16 cellular contexts compared by ENCODE assay signal in genomic region chr6:7232351-7232750, GRCh38.
A peak's percentile ranks its signal among the peaks of the same experiment; 100 is the strongest.
DNase-seq lines count a peak whose midpoint lies in the region; ATAC-seq and TF ChIP-seq lines count a peak whose summit lies in the region.
"Had no signal": no experiment of that assay in that cellular context is flagged by ENCODE, and none has a peak within 500 bp of the region (broad histone marks: within the 10 kb centered on the region; RNA-seq: fewer than 3 reads in every experiment).

No MANE protein-coding gene starts in this region.

- no peak overlapping the region for H3K4me3 ChIP-seq in SK-N-MC
- H3K4me3 ChIP-seq in choroid plexus epithelial cell (ENCODE audit: low read depth, low read length): no peak overlapping the region
- H3K4me3 ChIP-seq in transverse colon: no peak overlapping the region
- H3K4me3 ChIP-seq in left lung: no peak overlapping the region

- intact Hi-C loops in transverse colon (cut with DNase I; ENCODE audit: low total_unique reads) (no loop called here), left lung (cut with DNase I) (no loop called here)

- TF ChIP-seq CTCF in choroid plexus epithelial cell (conservative IDR thresholded peaks at IDR 0.05; ENCODE audit: low read depth, low read length): no peak
- TF ChIP-seq CTCF in GM13977 (IDR thresholded peaks at IDR 0.05; ENCODE audit: extremely low read depth, insufficient read depth, missing control alignments): no peak
- TF ChIP-seq CTCF in transverse colon (IDR thresholded peaks at IDR 0.05): no peak
- TF ChIP-seq CTCF in left lung (IDR thresholded peaks at IDR 0.05): no peak

- H3K4me1 Mint-ChIP-seq in activated T-cell treated with anti-CD3 and anti-CD28 coated beads, Interleukin-2, amount 50 U/mL, for 24 hours (ENCODE audit: low read depth): peaks cover 20% of the 10 kb centered on the region

- H3K27ac Mint-ChIP-seq in activated T-cell treated with anti-CD3 and anti-CD28 coated beads, Interleukin-2, amount 50 U/mL, for 24 hours: peak overlapping the region; percentile 13

- peaks cover 11 to 17% (median 16%) of the 10 kb centered on the region in 4 donors for H3K4me1 ChIP-seq in transverse colon
- H3K4me1 ChIP-seq in left lung: peaks cover 0 to 16% of the 10 kb centered on the region in 2 donors

- H3K9ac ChIP-seq in SK-N-MC (ENCODE audit: insufficient read length): no peak overlapping the region

- H3K36me3 Mint-ChIP-seq in activated T-cell treated with anti-CD3 and anti-CD28 coated beads, Interleukin-2, amount 50 U/mL, for 24 hours (ENCODE audit: low read depth): peaks cover 82% of the 10 kb centered on the region

- peaks cover 77% of the 10 kb centered on the region for H3K36me3 ChIP-seq in SK-N-MC (ENCODE audit: insufficient read depth, low read length)
- H3K36me3 ChIP-seq in transverse colon: peaks cover 0 to 48% (median 13%) of the 10 kb centered on the region in 4 donors
- peaks cover 8 to 87% of the 10 kb centered on the region in 2 donors for H3K36me3 ChIP-seq in left lung

- 52 to 79% methylated on average over 2 of the region's 2 CpGs for WGBS in transverse colon (ENCODE audit: low coverage in 1 of 2), 2 donors

- H3K27me3 ChIP-seq in transverse colon (no peaks in the 10 kb centered on the region), left lung (no peaks in the 10 kb centered on the region)

- no peaks in the 10 kb centered on the region for H3K9me3 ChIP-seq in SK-N-MC (ENCODE audit: low read depth, low read length)
- H3K9me3 ChIP-seq in transverse colon: no peaks in the 10 kb centered on the region
- H3K9me3 ChIP-seq in left lung: no peaks in the 10 kb centered on the region

- in situ Hi-C loops in GM13977 (cut with MboI; ENCODE audit: low pct_unique_long_range_greater_than_20kb, low sequenced_read_pairs, unreplicated experiment) (loop anchor here (25.0 kb wide), 2 partner anchors 445 to 545 kb away; no protein-coding TSS in a partner anchor), transverse colon (cut with MboI; ENCODE audit: low pct_ligation_motif_present in 1 of 4, low pct_unique_long_range_greater_than_20kb in 1 of 4, low sequenced_read_pairs in 3 of 4) (loop anchor here in 3 of 4 donors (25.0 kb wide), 4 partner anchors 120 to 545 kb away; partner anchors contain the start of gene RREB1 (in 1 of the 3))

- no peaks in the 10 kb centered on the region for H3K9me3 Mint-ChIP-seq in activated T-cell treated with anti-CD3 and anti-CD28 coated beads, Interleukin-2, amount 50 U/mL, for 24 hours

- no peak for ATAC-seq in left lung
- ATAC-seq: PC-3 had no signal

- H3K27me3 Mint-ChIP-seq in activated T-cell treated with anti-CD3 and anti-CD28 coated beads, Interleukin-2, amount 50 U/mL, for 24 hours: no peaks in the 10 kb centered on the region

- no peak overlapping the region for H3K4me3 Mint-ChIP-seq in activated T-cell treated with anti-CD3 and anti-CD28 coated beads, Interleukin-2, amount 50 U/mL, for 24 hours

- H3K27ac ChIP-seq in SK-N-MC (peak overlapping the region; percentile 67), transverse colon (no peak overlapping the region), left lung (no peak overlapping the region)

- no peak for DNase-seq in activated T-cell treated with anti-CD3 and anti-CD28 coated beads, Interleukin-2, amount 50 U/mL, for 24 hours
- DNase-seq in activated T-cell treated with anti-CD3 and anti-CD28 coated beads for 4 hours: no peak
- no peak for DNase-seq in SK-N-MC (ENCODE audit: low read depth, low spot score)
- peak; percentile 47 for DNase-seq in choroid plexus epithelial cell (ENCODE audit: low read depth)
- peak; percentile 5 for DNase-seq in pulmonary artery endothelial cell (ENCODE audit: low read depth, low spot score)
- DNase-seq in GM13977 (ENCODE audit: low spot score): no peak
- DNase-seq in transverse colon: no peak
- DNase-seq in left lung: no peak
- DNase-seq: GF-D8, GOT3, KG1, NCI-H1092 treated with DMSO at 0.1 percent for 48 hours, NCI-H1694, NCI-H2107, NCI-H69, PC-3 had no signal

- TF ChIP-seq EP300 in transverse colon (IDR thresholded peaks at IDR 0.05; ENCODE audit: low read depth): no peak

- TF ChIP-seq POLR2A in transverse colon (IDR thresholded peaks at IDR 0.05): no peak

Comparison
In these comparisons a context has a peak if more than half of its experiments do, and no peak if none do; other contexts are left out.
1. DNase-seq: peak in choroid plexus epithelial cell (single experiment) and pulmonary artery endothelial cell (single experiment); none in activated T-cell treated with anti-CD3 and anti-CD28 coated beads, Interleukin-2, amount 50 U/mL, for 24 hours (single experiment), activated T-cell treated with anti-CD3 and anti-CD28 coated beads for 4 hours (single experiment), SK-N-MC (single experiment), GM13977 (single experiment), transverse colon (single experiment) and left lung (0 of 2).